In the genomic region with DNA sequence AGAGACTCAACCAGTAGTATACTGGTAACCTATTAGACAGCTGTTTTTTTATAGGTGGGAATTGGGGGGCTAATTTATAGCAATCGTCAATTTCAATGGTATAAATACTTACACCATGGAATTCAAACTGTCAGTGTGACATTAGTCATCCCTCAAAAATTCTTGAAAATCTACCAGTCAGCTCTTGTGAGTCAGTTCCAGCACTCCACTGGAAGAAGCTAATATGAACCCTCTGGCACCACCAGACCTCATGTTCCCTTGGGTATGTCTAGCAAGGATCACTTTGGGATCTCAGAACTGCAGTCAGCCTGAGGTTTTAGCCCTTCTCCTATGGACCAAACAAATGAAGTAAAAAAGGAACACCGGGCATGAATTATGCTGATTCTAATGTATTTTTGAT, we compare ENCODE assay signal across 12 cellular contexts. TPM values are rescaled to one million over a fixed set of nuclear protein-coding genes. Genes with fewer than 3 reads are reported as not detected.
A peak's percentile ranks its signal among the peaks of the same experiment; 100 is the strongest.
DNase-seq lines count a peak whose midpoint lies in the region; ATAC-seq and TF ChIP-seq lines count a peak whose summit lies in the region.
"Had no signal": no experiment of that assay in that cellular context is flagged by ENCODE, and none has a peak within 500 bp of the region (broad histone marks: within the 10 kb centered on the region; RNA-seq: fewer than 3 reads in every experiment).

No MANE protein-coding gene starts in this region.

- H4K20me1 ChIP-seq in HCT116 (ENCODE audit: insufficient read depth), result no peaks in the 10 kb centered on the region

- RAD21 ChIA-PET in HCT116 (lab: Charles Lee; ENCODE audit: low non-redundant PET in 1 of 2, low total read pairs in 2 of 2, uncharacterized antibody in 2 of 2, unreplicated experiment in 2 of 2), result no interaction called here

- ATAC-seq in HCT116 (no peak), thoracic aorta (ENCODE audit: insufficient number of reproducible peaks, low FRiP score, low read depth) (peak; percentile 63), GM21447 (IDR thresholded peaks at IDR 0.05; ENCODE audit: unreplicated experiment) (no peak)

- peak overlapping the region; percentile 51 for H3K4me2 ChIP-seq in HCT116 (ENCODE audit: low read length)

- no peaks in the 10 kb centered on the region for H3K9me3 ChIP-seq in HCT116 (ENCODE audit: control insufficient read depth in 1 of 2, insufficient read depth in 1 of 2, low read depth in 1 of 2, low read length in 2 of 2)
- no peaks in the 10 kb centered on the region for H3K9me3 ChIP-seq in thoracic aorta

- H3K79me2 ChIP-seq in HCT116 (ENCODE audit: insufficient read depth, low read length), result no peaks in the 10 kb centered on the region

- TF ChIP-seq CTCF in HCT116 (IDR thresholded peaks at IDR 0.05 in 2 of 3, conservative IDR thresholded peaks at IDR 0.05 in 1 of 3; ENCODE audit: borderline replicate concordance in 1 of 3, insufficient read depth in 1 of 3, low read depth in 2 of 3, low read length in 2 of 3) (no peak), fibroblast of pulmonary artery (IDR thresholded peaks at IDR 0.05; ENCODE audit: low read length, missing control alignments) (no peak), thoracic aorta (IDR thresholded peaks at IDR 0.05) (no peak)

- H3K4me1 ChIP-seq in HCT116 (ENCODE audit: control insufficient read depth in 1 of 2, insufficient read depth in 2 of 2, low read length in 2 of 2), result peaks cover 0 to 21% of the 10 kb centered on the region in 2 experiments; a peak in 2 of 4 replicates
- peaks cover 14% of the 10 kb centered on the region in 2 donors for H3K4me1 ChIP-seq in thoracic aorta (ENCODE audit: control insufficient read depth in 1 of 2, low read depth in 2 of 2)

- no peak overlapping the region for H3K4me3 ChIP-seq in HCT116 (replicated peaks in 1 of 2; ENCODE audit: low read depth in 1 of 2, low read length in 2 of 2)
- no peak overlapping the region for H3K4me3 ChIP-seq in fibroblast of pulmonary artery (replicated peaks; ENCODE audit: low read depth, low read length)
- no peak overlapping the region for H3K4me3 ChIP-seq in thoracic aorta
- H3K4me3 ChIP-seq: cardiac muscle cell had no signal

- H3K36me3 ChIP-seq in HCT116 (ENCODE audit: control insufficient read depth in 1 of 2, insufficient read depth in 2 of 2, low read length in 2 of 2) (no peaks in the 10 kb centered on the region), thoracic aorta (no peaks in the 10 kb centered on the region)
- H3K36me3 ChIP-seq: cardiac muscle cell had no signal

- H3K9ac ChIP-seq in HCT116 (ENCODE audit: low read length), result no peak overlapping the region

- intact Hi-C loops in HCT116 (cut with micrococcal nuclease), result no loop called here

- CTCF ChIA-PET in HCT116 (lab: Charles Lee), result no interaction called here
- CTCF ChIA-PET in activated CD4-positive, alpha-beta memory T cell treated with anti-CD3 and anti-CD28 coated beads, Interleukin-2, amount 10 ng/mL, durations not matched to agents 7 days and 5 days (lab: Charles Lee), result no interaction called here

- H2AFZ ChIP-seq in HCT116 (ENCODE audit: low read depth, low read length, poor library complexity, severe bottlenecking), result peak overlapping the region; percentile 95

- POLR2A ChIA-PET in HCT116 (lab: Charles Lee), result no interaction called here
- POLR2A ChIA-PET in activated CD4-positive, alpha-beta memory T cell treated with anti-CD3 and anti-CD28 coated beads, Interleukin-2, amount 10 ng/mL, durations not matched to agents 7 days and 5 days (lab: Charles Lee), result no interaction called here

- H3K4me1 Mint-ChIP-seq in activated CD4-positive, alpha-beta memory T cell treated with anti-CD3 and anti-CD28 coated beads, Interleukin-2, amount 10 ng/mL, durations not matched to agents 7 days and 5 days, result no peaks in the 10 kb centered on the region

- no peak overlapping the region for H3K27ac ChIP-seq in HCT116 (ENCODE audit: low read depth, low read length)
- no peak overlapping the region for H3K27ac ChIP-seq in thoracic aorta
- H3K27ac ChIP-seq: cardiac muscle cell had no signal

- no peak for TF ChIP-seq RAD21 in HCT116 (IDR thresholded peaks at IDR 0.05; ENCODE audit: low read depth)

- BruUV-seq in HCT116 (replicated peaks; lab: Mats Ljungman, UMichigan), result no TSS peak

- no peak for TF ChIP-seq POLR2A in HCT116 (IDR thresholded peaks at IDR 0.05; ENCODE audit: borderline replicate concordance, extremely low read depth, insufficient read depth, insufficient read length)

- H3K27me3 Mint-ChIP-seq in activated CD4-positive, alpha-beta memory T cell treated with anti-CD3 and anti-CD28 coated beads, Interleukin-2, amount 10 ng/mL, durations not matched to agents 7 days and 5 days, result peaks cover 21% of the 10 kb centered on the region

- H3K36me3 Mint-ChIP-seq in activated CD4-positive, alpha-beta memory T cell treated with anti-CD3 and anti-CD28 coated beads, Interleukin-2, amount 10 ng/mL, durations not matched to agents 7 days and 5 days (ENCODE audit: low read depth), result no peaks in the 10 kb centered on the region

- H3K27ac Mint-ChIP-seq in activated CD4-positive, alpha-beta memory T cell treated with anti-CD3 and anti-CD28 coated beads, Interleukin-2, amount 10 ng/mL, durations not matched to agents 7 days and 5 days, result no peak overlapping the region
- H3K27ac Mint-ChIP-seq: activated T-helper 1 cell treated with anti-CD3 and anti-CD28 coated beads, Interleukin-12 subunit alpha, Interleukin-12 subunit beta, Interleukin-2, Interleukin-4 antibody, amounts not matched to agents 30 ng/mL and 10 ng/mL and 1 ng/mL, durations not matched to agents 14 hours and 24 hours and 36 hours had no signal

- no peaks in the 10 kb centered on the region for H3K9me3 Mint-ChIP-seq in activated CD4-positive, alpha-beta memory T cell treated with anti-CD3 and anti-CD28 coated beads, Interleukin-2, amount 10 ng/mL, durations not matched to agents 7 days and 5 days
- H3K9me3 Mint-ChIP-seq: activated T-helper 1 cell treated with anti-CD3 and anti-CD28 coated beads, Interleukin-12 subunit alpha, Interleukin-12 subunit beta, Interleukin-2, Interleukin-4 antibody, amounts not matched to agents 30 ng/mL and 10 ng/mL and 1 ng/mL, durations not matched to agents 14 hours and 24 hours and 36 hours had no signal

- DNase-seq in HCT116 (ENCODE audit: low read depth, low spot score) (no peak), T1000 (lab: John Stamatoyannopoulos, UW) (peak; percentile 26), fibroblast of pulmonary artery (ENCODE audit: low read depth) (peak; percentile 65), thoracic aorta (ENCODE audit: low spot score) (no peak)
- no peak for DNase-seq in activated CD4-positive, alpha-beta T cell treated with anti-CD3 and anti-CD28 coated beads for 4 hours
- no peak for DNase-seq in activated CD4-positive, alpha-beta memory T cell treated with anti-CD3 and anti-CD28 coated beads, Interleukin-2, amount 10 ng/mL, durations not matched to agents 7 days and 5 days
- DNase-seq: erythroblast, GOT3, NCI-H1417 treated with DMSO at 0.1 percent for 48 hours had no signal

- H3K4me3 Mint-ChIP-seq in activated CD4-positive, alpha-beta memory T cell treated with anti-CD3 and anti-CD28 coated beads, Interleukin-2, amount 10 ng/mL, durations not matched to agents 7 days and 5 days, result no peak overlapping the region
- H3K4me3 Mint-ChIP-seq: activated T-helper 1 cell treated with anti-CD3 and anti-CD28 coated beads, Interleukin-12 subunit alpha, Interleukin-12 subunit beta, Interleukin-2, Interleukin-4 antibody, amounts not matched to agents 30 ng/mL and 10 ng/mL and 1 ng/mL, durations not matched to agents 14 hours and 24 hours and 36 hours had no signal

- H3K9me2 ChIP-seq in HCT116 (ENCODE audit: insufficient read depth), result no peaks in the 10 kb centered on the region

- H3K27me3 ChIP-seq in HCT116 (ENCODE audit: insufficient read depth, low read length) (no peaks in the 10 kb centered on the region), thoracic aorta (replicated peaks; ENCODE audit: insufficient read depth) (no peaks in the 10 kb centered on the region)
- H3K27me3 ChIP-seq: cardiac muscle cell had no signal

TF ChIP-seq in HCT116, 20 proteins besides CTCF, POLR2A, EP300 and RAD21:
- TF ChIP-seq YY1 (IDR thresholded peaks at IDR 0.05; ENCODE audit: extremely low read depth, insufficient replicate concordance, low read depth, low read length) (no peak), SIN3A (IDR thresholded peaks at IDR 0.05; ENCODE audit: low read depth) (no peak), EZH2phosphoT487 (IDR thresholded peaks at IDR 0.05; ENCODE audit: borderline replicate concordance) (no peak), CBX3 (IDR thresholded peaks at IDR 0.05; ENCODE audit: low read depth) (no peak), ELF1 (IDR thresholded peaks at IDR 0.05; ENCODE audit: borderline replicate concordance, low read depth) (no peak), SP1 (IDR thresholded peaks at IDR 0.05; ENCODE audit: low read depth) (no peak), CEBPB (IDR thresholded peaks at IDR 0.05; ENCODE audit: low read depth) (no peak)
- TF ChIP-seq, protein P1, sequence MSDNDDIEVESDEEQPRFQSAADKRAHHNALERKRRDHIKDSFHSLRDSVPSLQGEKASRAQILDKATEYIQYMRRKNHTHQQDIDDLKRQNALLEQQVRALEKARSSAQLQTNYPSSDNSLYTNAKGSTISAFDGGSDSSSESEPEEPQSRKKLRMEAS (IDR thresholded peaks at IDR 0.05), result no peak
- TF ChIP-seq, protein P2, sequence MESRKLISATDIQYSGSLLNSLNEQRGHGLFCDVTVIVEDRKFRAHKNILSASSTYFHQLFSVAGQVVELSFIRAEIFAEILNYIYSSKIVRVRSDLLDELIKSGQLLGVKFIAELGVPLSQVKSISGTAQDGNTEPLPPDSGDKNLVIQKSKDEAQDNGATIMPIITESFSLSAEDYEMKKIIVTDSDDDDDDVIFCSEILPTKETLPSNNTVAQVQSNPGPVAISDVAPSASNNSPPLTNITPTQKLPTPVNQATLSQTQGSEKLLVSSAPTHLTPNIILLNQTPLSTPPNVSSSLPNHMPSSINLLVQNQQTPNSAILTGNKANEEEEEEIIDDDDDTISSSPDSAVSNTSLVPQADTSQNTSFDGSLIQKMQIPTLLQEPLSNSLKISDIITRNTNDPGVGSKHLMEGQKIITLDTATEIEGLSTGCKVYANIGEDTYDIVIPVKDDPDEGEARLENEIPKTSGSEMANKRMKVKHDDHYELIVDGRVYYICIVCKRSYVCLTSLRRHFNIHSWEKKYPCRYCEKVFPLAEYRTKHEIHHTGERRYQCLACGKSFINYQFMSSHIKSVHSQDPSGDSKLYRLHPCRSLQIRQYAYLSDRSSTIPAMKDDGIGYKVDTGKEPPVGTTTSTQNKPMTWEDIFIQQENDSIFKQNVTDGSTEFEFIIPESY (IDR thresholded peaks at IDR 0.05; ENCODE audit: extremely low read depth, insufficient replicate concordance, low read length), result no peak
- TF ChIP-seq, protein P3, sequence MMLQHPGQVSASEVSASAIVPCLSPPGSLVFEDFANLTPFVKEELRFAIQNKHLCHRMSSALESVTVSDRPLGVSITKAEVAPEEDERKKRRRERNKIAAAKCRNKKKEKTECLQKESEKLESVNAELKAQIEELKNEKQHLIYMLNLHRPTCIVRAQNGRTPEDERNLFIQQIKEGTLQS (IDR thresholded peaks at IDR 0.05), result no peak

RNA-seq across cellular contexts. Expression of a gene that starts 11.8 kb away (rescaled TPM):
- 47.4 TPM for total RNA-seq in HCT116 (2021; ENCODE audit: unreplicated experiment)
- polyA plus RNA-seq in HCT116 (2012), result 54.6 and 59.5 TPM in 2 replicates
- 100 to 1,000 TPM; 107 to 118 TPM for total RNA-seq in thoracic aorta
- 1 to 10 TPM in 1 of 2 experiments, under 1 TPM in 1; 0.58 to 1.3 TPM for total RNA-seq in activated CD4-positive, alpha-beta memory T cell treated with anti-CD3 and anti-CD28 coated beads, Interleukin-2, amount 10 ng/mL, durations not matched to agents 7 days and 5 days

Comparison
In these comparisons a context has a peak if more than half of its experiments do, and no peak if none do; other contexts are left out.
1. DNase-seq: peak in T1000 (single experiment) and fibroblast of pulmonary artery (single experiment); none in HCT116 (single experiment), thoracic aorta (single experiment), activated CD4-positive, alpha-beta T cell treated with anti-CD3 and anti-CD28 coated beads for 4 hours (0 of 2) and activated CD4-positive, alpha-beta memory T cell treated with anti-CD3 and anti-CD28 coated beads, Interleukin-2, amount 10 ng/mL, durations not matched to agents 7 days and 5 days (single experiment).
2. RNA of a gene that starts 11.8 kb away (total RNA-seq): 107 to 118 TPM in thoracic aorta and 47.4 TPM in HCT116 (single experiment); 0.58 to 1.3 TPM in activated CD4-positive, alpha-beta memory T cell treated with anti-CD3 and anti-CD28 coated beads, Interleukin-2, amount 10 ng/mL, durations not matched to agents 7 days and 5 days; every median in the first group is over 10 times any median in the second.